ENCODE assay signal across 14 cellular contexts in the genomic region with DNA sequence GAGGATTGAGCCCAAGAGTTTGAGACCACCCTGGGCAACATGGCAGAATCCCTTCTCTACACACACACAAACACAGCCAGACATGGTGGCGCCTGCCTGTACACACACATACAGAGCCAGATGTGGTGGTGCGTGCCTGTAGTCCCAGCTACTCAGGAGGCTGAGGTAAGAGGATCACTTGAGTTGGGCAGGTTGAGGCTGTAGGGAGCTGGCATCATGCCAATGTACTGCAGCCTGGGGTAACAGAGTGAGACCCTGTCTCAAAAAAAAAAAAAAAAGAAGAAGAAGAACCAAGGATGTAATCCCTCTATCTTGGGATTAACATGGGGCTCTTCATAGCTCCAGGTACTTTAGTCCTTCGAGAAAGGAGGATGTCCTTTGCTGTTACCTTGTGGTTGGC.
"Had no signal": no experiment of that assay in that cellular context is flagged by ENCODE, and none has a peak within 500 bp of the region (broad histone marks: within the 10 kb centered on the region; RNA-seq: fewer than 3 reads in every experiment).

No MANE protein-coding gene starts in this region.

- DNase-seq: activated CD4-positive, alpha-beta T cell treated with anti-CD3 and anti-CD28 coated beads for 1 hour; activated gamma-delta T cell; adrenal gland; effector CD8-positive, alpha-beta T cell; heart right ventricle; kidney; left ventricle myocardium inferior; mesenchymal stem cell; retina; T-helper 9 cell; thyroid gland had no signal

- ATAC-seq: heart right ventricle had no signal

- H3K27ac ChIP-seq: adrenal gland, coronary artery, heart right ventricle, left ventricle myocardium inferior, parathyroid adenoma, skin epidermis, thyroid gland had no signal
